In the genomic region with DNA sequence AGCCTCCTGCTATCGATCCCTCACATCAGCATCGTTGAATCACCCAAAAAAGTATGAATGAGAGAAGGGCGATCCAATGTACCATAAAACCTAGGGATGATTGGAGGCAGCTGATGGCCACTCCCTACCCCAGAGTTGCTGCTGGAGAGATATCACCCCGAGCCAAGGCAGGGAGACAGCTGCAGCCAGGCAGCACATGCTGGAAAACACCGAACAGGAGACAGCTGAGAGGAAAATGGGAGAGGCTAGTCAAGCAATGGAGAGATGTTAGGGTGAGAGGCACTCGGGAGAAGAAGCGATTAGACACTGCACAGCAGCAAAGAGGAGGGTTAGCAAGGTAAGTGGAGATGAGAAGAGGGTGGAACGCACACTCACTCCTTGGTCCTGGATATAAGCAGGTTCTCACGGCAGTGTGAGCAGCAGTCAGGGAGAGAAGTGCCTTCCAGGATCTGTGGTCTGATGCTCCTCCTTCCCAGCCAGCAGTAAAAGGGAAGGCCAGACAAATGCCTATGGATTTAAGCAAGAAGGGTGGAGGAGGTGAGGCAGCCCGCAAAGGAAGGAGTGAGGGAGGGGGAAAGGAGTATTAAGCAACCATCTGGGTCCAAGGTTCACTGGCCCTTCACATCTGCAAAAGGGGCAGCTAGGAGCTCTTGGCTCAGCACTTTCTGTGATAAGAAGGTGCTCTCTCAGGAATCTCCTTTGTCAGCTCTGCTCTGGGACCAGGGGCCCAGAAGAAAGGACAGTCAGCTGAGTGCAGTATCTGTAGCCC, we compare ENCODE assay signal across 1 cellular context.
TF ChIP-seq lines count a peak whose summit lies in the region.

A gene (minus strand): TSS at position 491 of the 769 bp plus-strand sequence. CDS start 2,037 bp downstream, outside the sequence.

TF ChIP-seq in SK-N-SH treated with all-trans-retinoic acid at 6 μM for 48 hours, 23 proteins besides CTCF, POLR2A, EP300 and RAD21 (continued from another document):
- TF ChIP-seq ZFP30 (CRISPR knock-in tag; IDR thresholded peaks at IDR 0.05) (no peak), ZFP3 (CRISPR knock-in tag; IDR thresholded peaks at IDR 0.05) (no peak), PPARA (CRISPR knock-in tag; IDR thresholded peaks at IDR 0.05; ENCODE audit: borderline replicate concordance) (no peak), TOX (CRISPR knock-in tag; IDR thresholded peaks at IDR 0.05; ENCODE audit: borderline replicate concordance) (no peak), TCF4 (CRISPR knock-in tag; IDR thresholded peaks at IDR 0.05; ENCODE audit: borderline replicate concordance) (no peak), ISL1 (CRISPR knock-in tag; IDR thresholded peaks at IDR 0.05) (no peak), CSDC2 (CRISPR knock-in tag; IDR thresholded peaks at IDR 0.05) (no peak), ZNF70 (CRISPR knock-in tag; IDR thresholded peaks at IDR 0.05) (no peak), BACH2 (CRISPR knock-in tag; IDR thresholded peaks at IDR 0.05; ENCODE audit: borderline replicate concordance) (no peak), ZNF565 (CRISPR knock-in tag; conservative IDR thresholded peaks at IDR 0.05; ENCODE audit: low read depth) (no peak), GLIS3 (CRISPR knock-in tag; IDR thresholded peaks at IDR 0.05) (no peak), ZNF8 (CRISPR knock-in tag; IDR thresholded peaks at IDR 0.05) (no peak), OSR1 (CRISPR knock-in tag; IDR thresholded peaks at IDR 0.05) (no peak), ZC3H10 (CRISPR knock-in tag; IDR thresholded peaks at IDR 0.05) (no peak)
- TF ChIP-seq, protein P1, sequence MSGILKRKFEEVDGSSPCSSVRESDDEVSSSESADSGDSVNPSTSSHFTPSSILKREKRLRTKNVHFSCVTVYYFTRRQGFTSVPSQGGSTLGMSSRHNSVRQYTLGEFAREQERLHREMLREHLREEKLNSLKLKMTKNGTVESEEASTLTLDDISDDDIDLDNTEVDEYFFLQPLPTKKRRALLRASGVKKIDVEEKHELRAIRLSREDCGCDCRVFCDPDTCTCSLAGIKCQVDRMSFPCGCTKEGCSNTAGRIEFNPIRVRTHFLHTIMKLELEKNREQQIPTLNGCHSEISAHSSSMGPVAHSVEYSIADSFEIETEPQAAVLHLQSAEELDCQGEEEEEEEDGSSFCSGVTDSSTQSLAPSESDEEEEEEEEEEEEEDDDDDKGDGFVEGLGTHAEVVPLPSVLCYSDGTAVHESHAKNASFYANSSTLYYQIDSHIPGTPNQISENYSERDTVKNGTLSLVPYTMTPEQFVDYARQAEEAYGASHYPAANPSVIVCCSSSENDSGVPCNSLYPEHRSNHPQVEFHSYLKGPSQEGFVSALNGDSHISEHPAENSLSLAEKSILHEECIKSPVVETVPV (CRISPR knock-in tag; IDR thresholded peaks at IDR 0.05) = no peak
